8 cellular contexts compared by ENCODE assay signal in the genomic region with DNA sequence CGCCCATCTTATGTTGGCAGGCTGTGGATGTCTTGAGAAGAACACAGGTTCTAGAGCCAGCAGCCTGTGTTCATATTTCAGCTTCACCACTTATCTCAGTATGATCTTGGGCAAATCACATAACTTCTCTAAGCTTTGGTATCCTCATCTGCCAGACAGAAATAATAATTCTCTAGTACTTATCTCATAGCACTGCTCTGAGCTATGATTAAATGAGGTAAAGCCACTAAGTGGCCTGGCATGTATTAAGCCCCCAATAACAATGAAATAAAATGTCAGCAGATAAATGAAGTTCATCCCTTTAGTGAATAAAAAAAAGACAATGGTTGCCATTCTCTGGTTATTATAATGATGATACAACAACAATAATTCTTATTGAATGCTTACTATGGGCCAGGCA.
"Had no signal": no experiment of that assay in that cellular context is flagged by ENCODE, and none has a peak within 500 bp of the region (broad histone marks: within the 10 kb centered on the region; RNA-seq: fewer than 3 reads in every experiment).

No MANE protein-coding gene starts in this region.

- H3K9me3 ChIP-seq: HAP-1 had no signal

- H3K27ac Mint-ChIP-seq: H9, HFFc6 had no signal

- H3K27ac ChIP-seq: GM23248 had no signal

- DNase-seq: GM23248, GOT3, H7, H9, HCEC 1CT, HFFc6 had no signal

- H3K4me1 Mint-ChIP-seq: H9 had no signal

- H3K36me3 ChIP-seq: HAP-1 had no signal

- H2AFZ ChIP-seq: GM23248 had no signal

- H3K4me3 Mint-ChIP-seq: H9, HFFc6 had no signal

- H3K9me3 Mint-ChIP-seq: H9, HFFc6 had no signal

- H3K4me1 ChIP-seq: HAP-1 had no signal

- H3K9ac ChIP-seq: GM23248 had no signal

- H3K4me3 ChIP-seq: GM23248, HAP-1 had no signal

- ATAC-seq: HCT116 had no signal
